1 cellular context compared by ENCODE assay signal in the genomic region with DNA sequence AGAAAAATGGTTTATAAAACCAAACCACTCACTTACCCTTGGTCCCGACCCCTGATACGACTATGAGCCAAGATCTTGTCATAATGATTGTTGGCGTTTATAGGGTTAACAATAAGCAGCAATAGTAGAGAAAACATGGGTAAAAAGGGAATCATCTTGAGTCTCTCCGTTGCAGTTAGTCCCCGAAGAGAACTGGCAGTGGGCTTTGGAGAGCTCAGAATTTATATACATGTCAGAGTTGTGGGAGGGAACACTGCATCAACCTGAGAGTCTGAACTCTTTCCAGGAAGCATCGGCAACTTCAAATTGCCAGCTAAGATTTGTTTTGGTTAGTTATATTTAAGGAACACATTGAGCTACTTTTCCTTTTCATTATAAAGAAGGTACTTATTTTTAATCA.
TF ChIP-seq lines count a peak whose summit lies in the region.

A gene with protein sequence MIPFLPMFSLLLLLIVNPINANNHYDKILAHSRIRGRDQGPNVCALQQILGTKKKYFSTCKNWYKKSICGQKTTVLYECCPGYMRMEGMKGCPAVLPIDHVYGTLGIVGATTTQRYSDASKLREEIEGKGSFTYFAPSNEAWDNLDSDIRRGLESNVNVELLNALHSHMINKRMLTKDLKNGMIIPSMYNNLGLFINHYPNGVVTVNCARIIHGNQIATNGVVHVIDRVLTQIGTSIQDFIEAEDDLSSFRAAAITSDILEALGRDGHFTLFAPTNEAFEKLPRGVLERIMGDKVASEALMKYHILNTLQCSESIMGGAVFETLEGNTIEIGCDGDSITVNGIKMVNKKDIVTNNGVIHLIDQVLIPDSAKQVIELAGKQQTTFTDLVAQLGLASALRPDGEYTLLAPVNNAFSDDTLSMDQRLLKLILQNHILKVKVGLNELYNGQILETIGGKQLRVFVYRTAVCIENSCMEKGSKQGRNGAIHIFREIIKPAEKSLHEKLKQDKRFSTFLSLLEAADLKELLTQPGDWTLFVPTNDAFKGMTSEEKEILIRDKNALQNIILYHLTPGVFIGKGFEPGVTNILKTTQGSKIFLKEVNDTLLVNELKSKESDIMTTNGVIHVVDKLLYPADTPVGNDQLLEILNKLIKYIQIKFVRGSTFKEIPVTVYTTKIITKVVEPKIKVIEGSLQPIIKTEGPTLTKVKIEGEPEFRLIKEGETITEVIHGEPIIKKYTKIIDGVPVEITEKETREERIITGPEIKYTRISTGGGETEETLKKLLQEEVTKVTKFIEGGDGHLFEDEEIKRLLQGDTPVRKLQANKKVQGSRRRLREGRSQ (minus strand): TSS at position 197 of the 400 bp plus-strand sequence. CDS start 42 bp downstream, at position 155.

TF ChIP-seq in HEK293, 187 proteins besides CTCF, POLR2A, EP300 and RAD21 (continued from another document):
- TF ChIP-seq ZNF280D (tag by site-specific recombination; IDR thresholded peaks at IDR 0.05) = no peak
- no peak for TF ChIP-seq ZNF785 (tag by site-specific recombination; IDR thresholded peaks at IDR 0.05)
- TF ChIP-seq MZF1 (tag by site-specific recombination; IDR thresholded peaks at IDR 0.05; ENCODE audit: borderline replicate concordance) = no peak
